In the genomic region with DNA sequence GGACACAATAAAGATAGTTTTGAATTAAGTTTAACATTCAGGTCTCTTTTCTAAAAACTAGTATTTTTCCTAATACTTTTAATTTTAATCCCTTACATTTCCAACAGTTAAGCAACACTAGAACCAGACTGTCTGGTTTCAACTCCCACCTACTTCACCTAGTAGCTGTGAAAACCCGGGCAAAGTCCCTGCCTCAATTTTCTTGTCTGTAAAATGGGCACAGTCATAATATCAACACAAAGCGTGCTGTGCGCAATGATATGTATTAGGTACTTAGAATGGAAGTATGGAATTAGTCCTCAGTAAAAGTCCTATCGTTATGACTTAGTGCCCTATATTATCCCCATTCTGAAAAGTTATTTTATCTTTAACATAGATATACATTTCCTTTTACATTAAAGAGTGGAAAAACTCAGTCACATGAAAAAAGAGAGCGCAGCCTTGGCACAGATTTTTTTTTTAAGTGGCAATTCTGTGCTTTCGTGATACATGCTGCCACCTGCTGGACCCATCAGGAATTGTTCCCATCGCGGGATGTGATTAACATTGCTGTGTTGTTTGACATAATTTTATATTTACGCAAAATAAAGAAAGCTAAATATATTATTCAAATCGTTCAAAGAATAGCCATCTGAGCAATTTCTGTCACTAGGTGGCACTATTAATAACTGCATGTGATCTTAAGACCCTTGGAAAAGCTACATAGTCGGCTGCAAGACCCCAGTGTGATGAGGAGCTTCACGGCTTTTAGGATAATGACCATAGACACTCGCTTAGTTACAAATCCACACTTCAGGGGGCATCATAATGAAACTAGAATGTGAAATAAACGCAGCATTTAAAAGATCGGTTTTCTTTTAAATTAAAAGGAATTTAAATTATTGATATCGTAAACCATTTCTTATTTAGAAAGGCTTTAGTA, we compare ENCODE assay signal across 7 cellular contexts. TPM values are rescaled to one million over a fixed set of nuclear protein-coding genes. Genes with fewer than 3 reads are reported as not detected.
DNase-seq lines count a peak whose midpoint lies in the region; ATAC-seq and TF ChIP-seq lines count a peak whose summit lies in the region.

No MANE protein-coding gene starts in this region.

- DNase-seq in GM13977 (ENCODE audit: low spot score) (peak; percentile 39), NCI-H774 (lab: John Stamatoyannopoulos, UW) (peak; percentile 77), activated T-cell treated with anti-CD3 and anti-CD28 coated beads for 24 hours (ENCODE audit: low read depth) (peak; percentile 39), fibroblast of lung (ENCODE audit: low read depth in 2 of 2) (peak; percentile 23 to 64), suprapubic skin (ENCODE audit: low spot score in 2 of 2) (no peak)

- H3K4me2 ChIP-seq in fibroblast of lung (ENCODE audit: extremely low read depth, insufficient read depth, low read length): peak overlapping the region; percentile 11

- 40% methylated on average over 16 of the region's 16 CpGs for WGBS in suprapubic skin

- H3K9ac ChIP-seq in fibroblast of lung (ENCODE audit: insufficient read depth, low read length): no peak overlapping the region

- in situ Hi-C loops in GM13977 (cut with MboI; ENCODE audit: low pct_unique_long_range_greater_than_20kb, low sequenced_read_pairs, unreplicated experiment): loop anchor here (25.0 kb wide), 1 partner anchor 943 kb away; no protein-coding TSS in a partner anchor

- no peak for TF ChIP-seq EP300 in suprapubic skin (IDR thresholded peaks at IDR 0.05)

- TF ChIP-seq CTCF in GM13977 (IDR thresholded peaks at IDR 0.05; ENCODE audit: extremely low read depth, insufficient read depth, missing control alignments) (peak; percentile 82), fibroblast of lung (conservative IDR thresholded peaks at IDR 0.05 in 1 of 2, IDR thresholded peaks at IDR 0.05 in 1 of 2; ENCODE audit: low read depth in 1 of 2, low read length in 2 of 2) (peak; percentile 80 to 84), suprapubic skin (IDR thresholded peaks at IDR 0.05) (peak; percentile 18 to 66)

- ATAC-seq in HG03196 (IDR thresholded peaks at IDR 0.05; ENCODE audit: unreplicated experiment): peak; percentile 65

- H3K4me3 ChIP-seq in fibroblast of lung (replicated peaks in 1 of 4; ENCODE audit: control extremely low read depth in 1 of 4, insufficient read depth in 1 of 4, low read depth in 3 of 4, low read length in 4 of 4): no peak overlapping the region
- H3K4me3 ChIP-seq in neuron (ENCODE audit: low read length): no peak overlapping the region
- no peak overlapping the region for H3K4me3 ChIP-seq in suprapubic skin

- H3K27me3 ChIP-seq in fibroblast of lung (ENCODE audit: control insufficient read depth, insufficient read depth, low read length) (no peaks in the 10 kb centered on the region), neuron (ENCODE audit: insufficient read depth, low read length) (no peaks in the 10 kb centered on the region), suprapubic skin (no peaks in the 10 kb centered on the region)

- no peaks in the 10 kb centered on the region for H4K20me1 ChIP-seq in fibroblast of lung (ENCODE audit: control insufficient read depth, extremely low read depth, insufficient read depth, low read length)

- H3K36me3 ChIP-seq in fibroblast of lung (ENCODE audit: control insufficient read depth, insufficient read depth, low read length) (no peaks in the 10 kb centered on the region), neuron (ENCODE audit: insufficient read depth, low read length) (no peaks in the 10 kb centered on the region), suprapubic skin (no peaks in the 10 kb centered on the region)

- H2AFZ ChIP-seq in fibroblast of lung (ENCODE audit: low read length): no peak overlapping the region
- peak overlapping the region; percentile 48 for H2AFZ ChIP-seq in neuron (ENCODE audit: low read depth, low read length)

- no peak for TF ChIP-seq POLR2A in suprapubic skin (IDR thresholded peaks at IDR 0.05)

- H3K9me3 ChIP-seq in fibroblast of lung (ENCODE audit: control insufficient read depth, insufficient read depth, low read depth, low read length) (no peaks in the 10 kb centered on the region), neuron (ENCODE audit: low read length) (no peaks in the 10 kb centered on the region), suprapubic skin (peaks cover 3% of the 10 kb centered on the region)

- H3K79me2 ChIP-seq in fibroblast of lung (ENCODE audit: control insufficient read depth, insufficient read depth, low read length): no peaks in the 10 kb centered on the region

- H3K4me1 ChIP-seq in fibroblast of lung (ENCODE audit: control insufficient read depth, extremely low read depth, insufficient read depth, low read length): no peaks in the 10 kb centered on the region
- no peaks in the 10 kb centered on the region for H3K4me1 ChIP-seq in neuron (ENCODE audit: insufficient read depth, low read length)
- H3K4me1 ChIP-seq in suprapubic skin: no peaks in the 10 kb centered on the region

- H3K27ac ChIP-seq in fibroblast of lung (ENCODE audit: insufficient read depth, low read length) (no peak overlapping the region), suprapubic skin (no peak overlapping the region)

RNA-seq across cellular contexts. Expression of gene LIG4, which starts 59.9 kb away (rescaled TPM):
- total RNA-seq in fibroblast of lung (7.7 and 11.6 TPM in 2 replicates), suprapubic skin (1 to 10 TPM; 5.2 to 8.0 (median 6.5) TPM)
- 7.8 and 9.4 TPM in 2 replicates for polyA plus RNA-seq in fibroblast of lung
- polyA plus RNA-seq in fibroblast of lung (2012): 5.6 and 6.8 TPM in 2 replicates
- 0.59 and 1.2 TPM in 2 replicates for polyA minus RNA-seq in fibroblast of lung (ENCODE audit: low replicate concordance)

Comparison
In these comparisons a context has a peak if more than half of its experiments do, and no peak if none do; other contexts are left out.
1. DNase-seq: peak in GM13977 (single experiment), NCI-H774 (single experiment), activated T-cell treated with anti-CD3 and anti-CD28 coated beads for 24 hours (single experiment) and fibroblast of lung (2 of 2); none in suprapubic skin (0 of 2).
2. Peak in every context shown above with its lines, with median percentiles within 50 percentile points of each other: CTCF ChIP-seq.